1 cellular context compared by ENCODE assay signal in genomic region chr3:150379469-150379868, GRCh38.
TF ChIP-seq lines count a peak whose summit lies in the region.

No MANE protein-coding gene starts in this region.

TF ChIP-seq in WTC11, 78 proteins besides CTCF, POLR2A, EP300 and RAD21 (continued from another document):
- TF ChIP-seq ATF2 (CRISPR knock-in tag; IDR thresholded peaks at IDR 0.05; ENCODE audit: borderline replicate concordance, low read depth) (no peak), FOXJ3 (CRISPR knock-in tag; IDR thresholded peaks at IDR 0.05; ENCODE audit: borderline replicate concordance) (no peak), ZSCAN18 (CRISPR knock-in tag; IDR thresholded peaks at IDR 0.05) (no peak)
